ENCODE assay signal across 1 cellular context in genomic region chr17:35726609-35727460, GRCh38.
TF ChIP-seq lines count a peak whose summit lies in the region.

No MANE protein-coding gene starts in this region.

TF ChIP-seq in K562, 482 proteins besides CTCF, POLR2A, EP300 and RAD21 (continued from another document):
- TF ChIP-seq RNF219 (CRISPR knock-in tag; IDR thresholded peaks at IDR 0.05) (no peak), NFIX (CRISPR knock-in tag; IDR thresholded peaks at IDR 0.05; ENCODE audit: low read depth) (peak; percentile 22; the same call in 1 of the 2 replicates), RBM22 (IDR thresholded peaks at IDR 0.05; ENCODE audit: low read depth, low read length, poor library complexity, severe bottlenecking) (peak; percentile 40)
